15 cellular contexts compared by ENCODE assay signal in genomic region chr6:160457843-160458242, GRCh38.
"Had no signal": no experiment of that assay in that cellular context is flagged by ENCODE, and none has a peak within 500 bp of the region (broad histone marks: within the 10 kb centered on the region; RNA-seq: fewer than 3 reads in every experiment).

No MANE protein-coding gene starts in this region.

- ATAC-seq: effector memory CD8-positive, alpha-beta T cell; left ventricle myocardium superior; psoas muscle; right cardiac atrium had no signal

- H3K4me1 ChIP-seq: neural progenitor cell, psoas muscle had no signal

- H3K4me2 ChIP-seq: neural progenitor cell had no signal

- H3K9me3 ChIP-seq: psoas muscle, suprapubic skin, transverse colon, vagina had no signal

- DNase-seq: activated CD4-positive, alpha-beta T cell treated with anti-CD3 and anti-CD28 coated beads, Interleukin-2, amount 50 U/mL, for 4 hours; amygdala; effector memory CD8-positive, alpha-beta T cell; left ventricle myocardium superior; psoas muscle; right cardiac atrium; stimulated activated CD4-positive, alpha-beta T cell treated with anti-CD3 and anti-CD28 coated beads, Interleukin-2, amount 100 ng/mL, for 24 hours; T1000; transverse colon had no signal

- H3K36me3 Mint-ChIP-seq: activated naive CD8-positive, alpha-beta T cell; neural progenitor cell had no signal

- H3K36me3 ChIP-seq: neural progenitor cell, suprapubic skin, transverse colon, vagina had no signal

- H3K4me1 Mint-ChIP-seq: neural progenitor cell had no signal

- H3K27ac ChIP-seq: neural progenitor cell, psoas muscle, suprapubic skin, transverse colon, vagina had no signal

- H3K9ac ChIP-seq: neural progenitor cell had no signal

- H2AFZ ChIP-seq: neural progenitor cell had no signal

- H3K27me3 Mint-ChIP-seq: effector memory CD8-positive, alpha-beta T cell had no signal

- H3K9me3 Mint-ChIP-seq: effector memory CD8-positive, alpha-beta T cell; neural progenitor cell; stimulated activated naive CD8-positive, alpha-beta T cell treated with anti-CD3 and anti-CD28 coated beads, Interleukin-15, Interleukin-2, amounts not matched to agents 100 ng/mL and 50 ng/mL, for 24 hours had no signal

- H3K4me3 ChIP-seq: neural progenitor cell, psoas muscle, suprapubic skin, transverse colon, vagina had no signal

- H3K4me3 Mint-ChIP-seq: activated naive CD8-positive, alpha-beta T cell; activated T-helper 1 cell treated with anti-CD3 and anti-CD28 coated beads, Interleukin-12 subunit alpha, Interleukin-12 subunit beta, Interleukin-2, Interleukin-4 antibody, amounts not matched to agents 30 ng/mL and 10 ng/mL and 1 ng/mL, durations not matched to agents 14 hours and 24 hours and 36 hours; neural progenitor cell; stimulated activated naive CD8-positive, alpha-beta T cell treated with anti-CD3 and anti-CD28 coated beads, Interleukin-15, Interleukin-2, amounts not matched to agents 100 ng/mL and 50 ng/mL, for 24 hours had no signal

- H3K27me3 ChIP-seq: neural progenitor cell, suprapubic skin, transverse colon, vagina had no signal

- H3K27ac Mint-ChIP-seq: activated naive CD8-positive, alpha-beta T cell; activated T-helper 1 cell treated with anti-CD3 and anti-CD28 coated beads, Interleukin-12 subunit alpha, Interleukin-12 subunit beta, Interleukin-2, Interleukin-4 antibody, amounts not matched to agents 30 ng/mL and 10 ng/mL and 1 ng/mL, durations not matched to agents 14 hours and 24 hours and 36 hours; effector memory CD8-positive, alpha-beta T cell; neural progenitor cell; stimulated activated naive CD8-positive, alpha-beta T cell treated with anti-CD3 and anti-CD28 coated beads, Interleukin-15, Interleukin-2, amounts not matched to agents 100 ng/mL and 50 ng/mL, for 24 hours had no signal
